In the genomic region with DNA sequence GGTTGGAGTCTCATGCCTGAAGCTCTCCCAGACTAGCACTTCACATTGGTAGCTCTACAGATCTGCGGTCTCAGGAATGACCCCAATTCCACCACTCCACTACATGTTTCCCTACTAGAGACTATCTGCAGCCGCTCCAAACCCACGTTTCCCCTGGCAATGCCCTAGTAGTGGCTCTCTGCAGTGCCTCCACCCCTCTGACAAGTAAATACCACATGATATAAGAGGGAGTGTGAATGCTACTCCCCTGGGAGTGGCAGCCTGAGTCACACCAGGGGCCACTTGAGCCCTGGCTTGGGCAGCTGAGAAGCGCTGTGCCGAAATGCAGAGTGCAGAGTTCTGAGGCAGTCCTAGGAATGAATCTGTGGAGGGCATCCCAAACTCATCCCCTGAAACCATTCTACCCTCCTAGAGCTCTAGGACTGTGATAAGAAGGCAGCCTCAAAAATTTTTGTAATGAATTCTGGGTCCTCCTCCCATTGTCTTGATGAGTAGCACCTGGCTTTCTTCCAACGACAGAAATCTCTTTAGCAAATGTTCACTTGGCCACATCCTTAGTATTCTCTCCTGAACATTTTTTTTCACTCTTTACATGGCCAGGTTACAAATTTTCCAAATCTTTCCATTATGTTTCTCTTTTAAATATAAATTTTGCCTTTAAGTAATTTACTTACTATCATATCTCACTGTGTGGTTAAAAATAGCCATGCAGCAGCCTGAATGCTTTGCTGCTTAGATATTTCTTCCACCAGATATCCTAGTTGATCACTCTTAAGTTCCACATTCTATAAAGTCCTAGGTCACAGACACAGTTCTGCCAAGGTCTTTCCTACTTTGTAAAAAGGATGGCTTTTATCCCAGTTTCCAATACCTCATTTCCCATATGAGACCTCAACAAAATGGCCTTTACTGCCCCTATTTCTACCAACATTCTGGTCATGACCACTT, we compare ENCODE assay signal across 12 cellular contexts.
DNase-seq lines count a peak whose midpoint lies in the region; ATAC-seq lines count a peak whose summit lies in the region.
"Had no signal": no experiment of that assay in that cellular context is flagged by ENCODE, and none has a peak within 500 bp of the region (broad histone marks: within the 10 kb centered on the region; RNA-seq: fewer than 3 reads in every experiment).

No MANE protein-coding gene starts in this region.

- H3K4me3 ChIP-seq in skeletal muscle tissue (ENCODE audit: low read length in 3 of 3) (peak overlapping the region; percentile 11 to 41 (median 14)), trophoblast cell (ENCODE audit: low read depth, low read length) (no peak overlapping the region)
- H3K4me3 ChIP-seq: spleen had no signal

- H4K91ac ChIP-seq in trophoblast cell (ENCODE audit: low read depth, low read length): no peak overlapping the region

- H3K9ac ChIP-seq in skeletal muscle tissue (ENCODE audit: low read depth in 1 of 3, low read length in 3 of 3) (no peak overlapping the region), trophoblast cell (ENCODE audit: low read length) (no peak overlapping the region)

- H3K4me1 ChIP-seq in skeletal muscle tissue (ENCODE audit: control insufficient read depth in 3 of 3, insufficient read depth in 3 of 3, low read length in 3 of 3) (peaks cover 6 to 12% (median 8%) of the 10 kb centered on the region in 3 donors), trophoblast cell (ENCODE audit: control insufficient read depth in 1 of 2, insufficient read depth in 2 of 2, low read length in 2 of 2) (no peaks in the 10 kb centered on the region)
- H3K4me1 ChIP-seq: spleen had no signal

- H3K79me1 ChIP-seq in trophoblast cell (ENCODE audit: low read length): no peaks in the 10 kb centered on the region

- no peak overlapping the region for H3K4me2 ChIP-seq in trophoblast cell (ENCODE audit: low read length)

- H3K36me3 ChIP-seq in skeletal muscle tissue (ENCODE audit: control insufficient read depth in 3 of 3, insufficient read depth in 3 of 3, low read length in 3 of 3) (no peaks in the 10 kb centered on the region), trophoblast cell (ENCODE audit: control insufficient read depth in 1 of 2, insufficient read depth in 2 of 2, low read length in 2 of 2) (no peaks in the 10 kb centered on the region)
- H3K36me3 ChIP-seq: spleen had no signal

- no peak overlapping the region for H3K18ac ChIP-seq in trophoblast cell (ENCODE audit: low read length)

- H3K14ac ChIP-seq in trophoblast cell (ENCODE audit: low read length): no peak overlapping the region

- H3K9me3 ChIP-seq in skeletal muscle tissue (ENCODE audit: control insufficient read depth in 3 of 3, low read length in 3 of 3): peaks cover 0 to 2% (median 0%) of the 10 kb centered on the region in 3 donors
- H3K9me3 ChIP-seq in trophoblast cell (ENCODE audit: insufficient read depth, low read depth, low read length): no peaks in the 10 kb centered on the region

- H2BK120ac ChIP-seq in trophoblast cell (ENCODE audit: insufficient read depth, low read length, poor library complexity): no peak overlapping the region

- H2AFZ ChIP-seq in trophoblast cell (ENCODE audit: insufficient read depth, low read length, poor library complexity): no peak overlapping the region

- H3K4ac ChIP-seq in trophoblast cell (ENCODE audit: low read depth, low read length): no peak overlapping the region

- no peaks in the 10 kb centered on the region for H3K79me2 ChIP-seq in trophoblast cell (ENCODE audit: control insufficient read depth, insufficient read depth, low read length, poor library complexity)

- DNase-seq in HS-27A (ENCODE audit: low read depth): peak; percentile 39
- DNase-seq in NCI-H69 (lab: John Stamatoyannopoulos, UW): peak; percentile 67
- peak; percentile 24 for DNase-seq in fibroblast of peridontal ligament (ENCODE audit: extremely low read depth)
- DNase-seq in NK-92 (lab: John Stamatoyannopoulos, UW; ENCODE audit: unreplicated experiment): no peak
- DNase-seq in trophoblast cell: no peak
- DNase-seq in Kasumi-1 (lab: John Stamatoyannopoulos, UW): no peak
- DNase-seq: cortex of kidney, DMS79 treated with DMSO at 0.1 percent for 48 hours, spleen had no signal

- no peak overlapping the region for H2BK12ac ChIP-seq in trophoblast cell (ENCODE audit: low read length)

- no peak for ATAC-seq in HG02588 (IDR thresholded peaks at IDR 0.05; ENCODE audit: unreplicated experiment)

- no peak overlapping the region for H2AK5ac ChIP-seq in trophoblast cell (ENCODE audit: low read length)

- H2BK5ac ChIP-seq in trophoblast cell (ENCODE audit: low read depth, low read length, poor library complexity): no peak overlapping the region

- no peak overlapping the region for H3K27ac ChIP-seq in skeletal muscle tissue (ENCODE audit: low read depth, low read length)
- no peak overlapping the region for H3K27ac ChIP-seq in trophoblast cell (ENCODE audit: low read depth, low read length)
- H3K27ac ChIP-seq: spleen, VCaP had no signal

- H4K12ac ChIP-seq in trophoblast cell (ENCODE audit: low read depth, low read length): no peak overlapping the region

- H3K27me3 ChIP-seq in skeletal muscle tissue (ENCODE audit: control insufficient read depth in 3 of 3, insufficient read depth in 3 of 3, low read length in 3 of 3) (no peaks in the 10 kb centered on the region), trophoblast cell (ENCODE audit: insufficient read depth, low read length) (no peaks in the 10 kb centered on the region)
- H3K27me3 ChIP-seq: spleen had no signal

- no peak overlapping the region for H3K23ac ChIP-seq in trophoblast cell (ENCODE audit: low read length)

- WGBS in trophoblast cell (ENCODE audit: extremely low coverage, insufficient coverage, insufficient read length): no CpG with 5 or more reads among the region's 6 CpGs

- H4K8ac ChIP-seq in trophoblast cell (ENCODE audit: low read depth, low read length): no peak overlapping the region

Comparison
In these comparisons a context has a peak if more than half of its experiments do, and no peak if none do; other contexts are left out.
1. DNase-seq: peak in HS-27A (single experiment), NCI-H69 (single experiment) and fibroblast of peridontal ligament (single experiment); none in NK-92 (single experiment), trophoblast cell (0 of 2) and Kasumi-1 (0 of 2).